ENCODE assay signal across 1 cellular context in the genomic region with DNA sequence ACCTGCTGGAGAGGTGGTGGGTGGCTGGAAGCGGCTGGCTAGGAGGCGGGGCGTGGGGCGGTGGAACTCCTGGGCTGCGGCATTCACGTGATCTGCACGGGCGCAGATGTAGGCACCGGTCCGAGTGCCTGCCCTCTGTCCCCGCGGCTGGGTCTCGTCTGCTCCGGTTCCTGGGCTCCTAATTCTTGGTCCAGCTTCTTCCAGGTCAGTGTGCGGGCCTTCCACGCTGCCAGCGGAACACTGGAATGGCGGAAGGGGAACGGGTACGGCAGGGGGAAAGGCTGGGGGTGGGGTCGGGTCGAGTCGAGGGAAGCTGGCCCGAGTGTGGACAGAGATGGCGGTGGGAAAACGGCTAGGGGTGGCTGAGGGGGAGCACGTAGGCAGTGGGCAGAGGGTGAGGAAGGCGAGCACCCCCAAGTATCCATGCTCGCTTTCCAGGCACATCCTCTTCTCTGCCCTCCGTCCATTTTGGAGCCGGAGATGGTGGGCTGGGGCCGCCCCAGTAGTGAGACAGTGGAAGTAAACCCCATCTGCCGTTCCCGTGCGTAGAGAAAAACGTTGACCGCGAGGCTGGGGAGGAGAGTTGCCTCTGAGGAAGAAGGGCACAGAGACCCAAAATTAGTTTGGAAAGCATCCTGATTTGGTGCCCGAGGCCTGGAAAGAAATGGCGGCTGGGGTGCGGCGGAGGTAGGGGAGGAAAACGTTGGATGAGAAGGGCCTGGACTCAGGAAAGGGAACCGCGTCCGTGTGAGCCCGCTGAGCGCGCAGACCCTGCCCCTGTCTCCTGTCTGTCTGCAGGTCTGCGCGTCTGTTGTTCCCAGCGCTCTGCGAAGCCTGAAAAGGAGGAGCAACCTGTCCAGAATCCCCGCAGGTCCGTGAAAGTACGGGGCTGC.
TF ChIP-seq lines count a peak whose summit lies in the region.

TCEAL4 (plus strand) TSS at position 95 of the 893 bp plus-strand sequence. CDS start 1,161 bp downstream, outside the sequence.

TF ChIP-seq in HepG2, 621 proteins besides CTCF, POLR2A, EP300 and RAD21 (continued from another document and continues in another):
- TF ChIP-seq HNF1A (IDR thresholded peaks at IDR 0.05; ENCODE audit: low read depth) (no peak), HNF1A (CRISPR knock-in tag; IDR thresholded peaks at IDR 0.05; ENCODE audit: borderline replicate concordance) (no peak), PCBP1 (IDR thresholded peaks at IDR 0.05; ENCODE audit: borderline replicate concordance, low read depth, low read length) (no peak), GABPB1 (CRISPR knock-in tag; IDR thresholded peaks at IDR 0.05) (no peak), NFKBIZ (CRISPR knock-in tag; IDR thresholded peaks at IDR 0.05) (no peak), SKI (IDR thresholded peaks at IDR 0.05; ENCODE audit: partially characterized antibody) (no peak), SMARCE1 (IDR thresholded peaks at IDR 0.05; ENCODE audit: borderline replicate concordance) (no peak), POLR2AphosphoS5 (IDR thresholded peaks at IDR 0.05; ENCODE audit: low read depth, low read length) (peak; percentile 58), TEAD2 (CRISPR knock-in tag; IDR thresholded peaks at IDR 0.05) (no peak), MIER2 (CRISPR knock-in tag; IDR thresholded peaks at IDR 0.05) (no peak), MIER3 (CRISPR knock-in tag; IDR thresholded peaks at IDR 0.05; ENCODE audit: borderline replicate concordance) (no peak), BHLHE40 (IDR thresholded peaks at IDR 0.05; ENCODE audit: low read length) (peak; percentile 91), ZHX1 (CRISPR knock-in tag; IDR thresholded peaks at IDR 0.05; ENCODE audit: low read depth) (0 out of 2 replicates have a peak, but pooled peaks have one; percentile 24), ZNF18 (CRISPR knock-in tag; IDR thresholded peaks at IDR 0.05; ENCODE audit: insufficient replicate concordance) (no peak), ZNF570 (CRISPR knock-in tag; IDR thresholded peaks at IDR 0.05; ENCODE audit: borderline replicate concordance) (no peak), CENPX (CRISPR knock-in tag; IDR thresholded peaks at IDR 0.05) (no peak), MAFF (IDR thresholded peaks at IDR 0.05; ENCODE audit: low read depth, low read length) (no peak), FIP1L1 (IDR thresholded peaks at IDR 0.05; ENCODE audit: borderline replicate concordance, insufficient read depth, low read depth, low read length) (no peak), RBFOX2 (IDR thresholded peaks at IDR 0.05; ENCODE audit: low read depth, low read length) (peak; percentile 59), NFE2 (CRISPR knock-in tag; IDR thresholded peaks at IDR 0.05) (no peak), ARID2 (CRISPR knock-in tag; IDR thresholded peaks at IDR 0.05; ENCODE audit: borderline replicate concordance) (no peak), ZFY (CRISPR knock-in tag; IDR thresholded peaks at IDR 0.05) (peak; percentile 54), ZNF552 (CRISPR knock-in tag; IDR thresholded peaks at IDR 0.05; ENCODE audit: borderline replicate concordance) (no peak), KAT7 (CRISPR knock-in tag; IDR thresholded peaks at IDR 0.05; ENCODE audit: borderline replicate concordance) (no peak), ELF3 (CRISPR knock-in tag; IDR thresholded peaks at IDR 0.05) (no peak), CENPBD1 (CRISPR knock-in tag; IDR thresholded peaks at IDR 0.05; ENCODE audit: borderline replicate concordance, low read depth) (no peak), DMAP1 (CRISPR knock-in tag; IDR thresholded peaks at IDR 0.05) (0 out of 2 replicates have a peak, but pooled peaks have one; percentile 14), ZNF253 (CRISPR knock-in tag; IDR thresholded peaks at IDR 0.05; ENCODE audit: borderline replicate concordance) (no peak), SMAD1 (CRISPR knock-in tag; IDR thresholded peaks at IDR 0.05; ENCODE audit: borderline replicate concordance, low read depth) (no peak), MLX (CRISPR knock-in tag; IDR thresholded peaks at IDR 0.05) (peak; percentile 72), ZNF607 (CRISPR knock-in tag; IDR thresholded peaks at IDR 0.05; ENCODE audit: borderline replicate concordance) (0 out of 2 replicates have a peak, but pooled peaks have one; percentile 34), ZMYM4 (CRISPR knock-in tag; IDR thresholded peaks at IDR 0.05) (0 out of 2 replicates have a peak, but pooled peaks have one; percentile 24), ZNF180 (CRISPR knock-in tag; IDR thresholded peaks at IDR 0.05; ENCODE audit: borderline replicate concordance, low read depth) (no peak), HNRNPLL (IDR thresholded peaks at IDR 0.05; ENCODE audit: low read depth, low read length, poor library complexity, severe bottlenecking) (peak; percentile 76), MYC (CRISPR knock-in tag; IDR thresholded peaks at IDR 0.05; ENCODE audit: borderline replicate concordance) (peak; percentile 25; the same call in 1 of the 2 replicates), ZNF530 (CRISPR knock-in tag; IDR thresholded peaks at IDR 0.05; ENCODE audit: low read depth) (no peak), ZNF788 (CRISPR knock-in tag; IDR thresholded peaks at IDR 0.05; ENCODE audit: borderline replicate concordance) (no peak), RCOR2 (CRISPR knock-in tag; IDR thresholded peaks at IDR 0.05) (no peak), ZNF512 (CRISPR knock-in tag; IDR thresholded peaks at IDR 0.05) (no peak), POLR2G (IDR thresholded peaks at IDR 0.05; ENCODE audit: low read depth, low read length) (0 out of 2 replicates have a peak, but pooled peaks have one; percentile 39), IKZF5 (CRISPR knock-in tag; IDR thresholded peaks at IDR 0.05) (no peak), TAF1 (CRISPR knock-in tag; IDR thresholded peaks at IDR 0.05) (peak; percentile 27; the same call in 1 of the 2 replicates), ZFAT (CRISPR knock-in tag; conservative IDR thresholded peaks at IDR 0.05) (no peak), ZMYM3 (CRISPR knock-in tag; IDR thresholded peaks at IDR 0.05) (no peak), MXD4 (CRISPR knock-in tag; IDR thresholded peaks at IDR 0.05) (no peak)
- TF ChIP-seq, protein P1, sequence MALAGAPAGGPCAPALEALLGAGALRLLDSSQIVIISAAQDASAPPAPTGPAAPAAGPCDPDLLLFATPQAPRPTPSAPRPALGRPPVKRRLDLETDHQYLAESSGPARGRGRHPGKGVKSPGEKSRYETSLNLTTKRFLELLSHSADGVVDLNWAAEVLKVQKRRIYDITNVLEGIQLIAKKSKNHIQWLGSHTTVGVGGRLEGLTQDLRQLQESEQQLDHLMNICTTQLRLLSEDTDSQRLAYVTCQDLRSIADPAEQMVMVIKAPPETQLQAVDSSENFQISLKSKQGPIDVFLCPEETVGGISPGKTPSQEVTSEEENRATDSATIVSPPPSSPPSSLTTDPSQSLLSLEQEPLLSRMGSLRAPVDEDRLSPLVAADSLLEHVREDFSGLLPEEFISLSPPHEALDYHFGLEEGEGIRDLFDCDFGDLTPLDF (CRISPR knock-in tag; IDR thresholded peaks at IDR 0.05), result no peak
- TF ChIP-seq, protein P2, sequence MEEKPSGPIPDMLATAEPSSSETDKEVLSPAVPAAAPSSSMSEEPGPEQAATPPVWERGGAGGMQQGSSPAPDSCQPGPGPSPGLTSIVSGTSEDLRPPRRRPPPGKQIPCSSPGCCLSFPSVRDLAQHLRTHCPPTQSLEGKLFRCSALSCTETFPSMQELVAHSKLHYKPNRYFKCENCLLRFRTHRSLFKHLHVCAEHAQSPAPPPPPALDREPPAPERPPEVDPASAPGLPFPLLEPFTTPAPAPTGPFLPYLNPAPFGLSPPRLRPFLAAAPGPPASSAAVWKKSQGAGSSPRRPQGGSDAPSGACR (CRISPR knock-in tag; IDR thresholded peaks at IDR 0.05), result no peak
